20 cellular contexts compared by ENCODE assay signal in genomic region chr12:2411011-2411410, GRCh38.
DNase-seq lines count a peak whose midpoint lies in the region; ATAC-seq and TF ChIP-seq lines count a peak whose summit lies in the region.
"Had no signal": no experiment of that assay in that cellular context is flagged by ENCODE, and none has a peak within 500 bp of the region (broad histone marks: within the 10 kb centered on the region; RNA-seq: fewer than 3 reads in every experiment).

No MANE protein-coding gene starts in this region.

- WGBS in neuronal stem cell (ENCODE audit: extremely low coverage in 2 of 2, insufficient read length in 2 of 2, insufficient replicate concordance in 1 of 2), 2 donors, result no CpG with 5 or more reads among the region's 7 CpGs

- no peaks in the 10 kb centered on the region for H3K9me3 Mint-ChIP-seq in GM23338

- H3K79me2 ChIP-seq in GM23338 (replicated peaks; ENCODE audit: insufficient read depth), result no peaks in the 10 kb centered on the region

- H3K36me3 ChIP-seq in GM23338 (ENCODE audit: insufficient read depth) (no peaks in the 10 kb centered on the region), neuronal stem cell (replicated peaks in 1 of 2; ENCODE audit: control insufficient read depth in 2 of 2, insufficient read depth in 2 of 2, low read length in 2 of 2) (no peaks in the 10 kb centered on the region)

- no peaks in the 10 kb centered on the region for H3K36me3 Mint-ChIP-seq in GM23338 (ENCODE audit: low read depth)

- peaks cover 9% of the 10 kb centered on the region for H3K27me3 Mint-ChIP-seq in GM23338 (ENCODE audit: insufficient read depth, low read depth, poor library complexity)

- TF ChIP-seq CTCF in GM23338 (conservative IDR thresholded peaks at IDR 0.05; ENCODE audit: low read depth in 2 of 2), result no peak
- no peak for TF ChIP-seq CTCF in GM10266 (IDR thresholded peaks at IDR 0.05; ENCODE audit: control insufficient read depth, insufficient read depth, low read depth, missing control alignments)

- no peak overlapping the region for H3K9ac ChIP-seq in neuronal stem cell (ENCODE audit: low read depth, low read length, poor library complexity)

- no peak overlapping the region for H4K91ac ChIP-seq in neuronal stem cell (ENCODE audit: low read depth, low read length, poor library complexity)

- ATAC-seq in GM23338 (no peak), HG02884 (IDR thresholded peaks at IDR 0.05; ENCODE audit: unreplicated experiment) (no peak), HG03439 (IDR thresholded peaks at IDR 0.05; ENCODE audit: unreplicated experiment) (no peak)
- ATAC-seq: K562, PC-3 had no signal

- H3K27me3 ChIP-seq in GM23338 (ENCODE audit: insufficient read depth) (no peaks in the 10 kb centered on the region), neuronal stem cell (ENCODE audit: control insufficient read depth in 3 of 3, insufficient read depth in 3 of 3, low read depth in 1 of 3, low read length in 3 of 3) (peaks cover 0 to 9% (median 0%) of the 10 kb centered on the region in 3 experiments)

- H3K9me2 ChIP-seq in GM23338 (ENCODE audit: insufficient read depth), result no peaks in the 10 kb centered on the region

- no peak overlapping the region for H3K4me2 ChIP-seq in GM23338
- no peak overlapping the region for H3K4me2 ChIP-seq in neuronal stem cell (ENCODE audit: insufficient read depth, low read length, poor library complexity, severe bottlenecking)

- H3K4me3 ChIP-seq in GM23338, result no peak overlapping the region
- H3K4me3 ChIP-seq in neuronal stem cell (ENCODE audit: low read length in 2 of 2), result no peak overlapping the region
- H3K4me3 ChIP-seq: K562 had no signal

- H2BK5ac ChIP-seq in neuronal stem cell (ENCODE audit: low read length), result no peak overlapping the region

- H2BK15ac ChIP-seq in neuronal stem cell (ENCODE audit: low read length), result no peak overlapping the region

- H3K27ac ChIP-seq in GM23338 (ENCODE audit: low read depth), result no peak overlapping the region
- peak overlapping the region; percentile 57 for H3K27ac ChIP-seq in angular gyrus (ENCODE audit: low read depth, low read length)
- H3K27ac ChIP-seq in neuronal stem cell (replicated peaks; ENCODE audit: low read length), result no peak overlapping the region
- H3K27ac ChIP-seq in temporal lobe (ENCODE audit: low read depth, low read length), result peak overlapping the region; percentile 33

- H2AK5ac ChIP-seq in neuronal stem cell (ENCODE audit: low read depth, low read length), result peak overlapping the region; percentile 11

- no peak overlapping the region for H4K8ac ChIP-seq in neuronal stem cell (ENCODE audit: low read depth, low read length)

- H3K18ac ChIP-seq in neuronal stem cell (ENCODE audit: low read length), result peak overlapping the region; percentile 50

- H2BK120ac ChIP-seq in neuronal stem cell (ENCODE audit: low read depth, low read length), result no peak overlapping the region

- H3K23ac ChIP-seq in neuronal stem cell (ENCODE audit: low read depth, low read length, poor library complexity), result no peak overlapping the region

- no peaks in the 10 kb centered on the region for H3K79me1 ChIP-seq in neuronal stem cell (ENCODE audit: low read depth, low read length)

- peak overlapping the region; percentile 72 for H3K14ac ChIP-seq in neuronal stem cell (ENCODE audit: low read length)

- DNase-seq in GM23338 (ENCODE audit: low spot score), result no peak
- DNase-seq in neuronal stem cell (ENCODE audit: low spot score), result no peak
- DNase-seq in GM10266 (ENCODE audit: extremely low spot score), result no peak
- DNase-seq: Calu3; DMS79 treated with DMSO at 0.1 percent for 48 hours; GF-D8; Kasumi-1; NCI-H1092 treated with DMSO at 0.1 percent for 48 hours; NCI-H146; NCI-H1930; NCI-H446 treated with DMSO at 0.1 percent for 48 hours; NCI-H526; NK-92 treated with Interleukin-12 subunit alpha and Interleukin-12 subunit beta, amount 100 ng/mL, for 24 hours; PC-3; Right ventricle myocardium superior had no signal

- H4K20me1 ChIP-seq in GM23338 (replicated peaks; ENCODE audit: insufficient read depth), result no peaks in the 10 kb centered on the region

- no peak overlapping the region for H3K4ac ChIP-seq in neuronal stem cell (ENCODE audit: low read length)

- H3K9me3 ChIP-seq in neuronal stem cell (replicated peaks in 1 of 2; ENCODE audit: control insufficient read depth in 2 of 2, insufficient read depth in 1 of 2, low read depth in 1 of 2, low read length in 2 of 2), result no peaks in the 10 kb centered on the region

- H3F3A ChIP-seq in GM23338 (replicated peaks; ENCODE audit: low read depth), result no peaks in the 10 kb centered on the region

- no peak overlapping the region for H3K27ac Mint-ChIP-seq in GM23338

- peaks cover under 1% of the 10 kb centered on the region; the same call in 1 of the 2 replicates for H3K4me1 ChIP-seq in GM23338 (ENCODE audit: insufficient read depth)
- H3K4me1 ChIP-seq in neuronal stem cell (ENCODE audit: control insufficient read depth in 2 of 2, insufficient read depth in 1 of 2, low read depth in 1 of 2, low read length in 2 of 2), result peaks cover 0 to 10% of the 10 kb centered on the region in 2 donors

- peak overlapping the region; percentile 86; the same call in 1 of the 2 replicates for H2AFZ ChIP-seq in GM23338
- H2AFZ ChIP-seq in neuronal stem cell (ENCODE audit: low read length), result no peak overlapping the region

- no peak overlapping the region for H3K4me3 Mint-ChIP-seq in GM23338

- no peak overlapping the region for H2BK12ac ChIP-seq in neuronal stem cell (ENCODE audit: low read length)

- H3K4me1 Mint-ChIP-seq in GM23338, result peaks cover 30% of the 10 kb centered on the region

TF ChIP-seq in GM23338, 12 proteins besides CTCF, POLR2A, EP300 and RAD21 (continues in another document):
- TF ChIP-seq EZH2 (IDR thresholded peaks at IDR 0.05; ENCODE audit: low read depth, unreplicated experiment) (no peak), JUNB (IDR thresholded peaks at IDR 0.05; ENCODE audit: unreplicated experiment) (no peak), STAT1 (IDR thresholded peaks at IDR 0.05; ENCODE audit: unreplicated experiment) (no peak), REST (IDR thresholded peaks at IDR 0.05; ENCODE audit: unreplicated experiment) (no peak), ZNF114 (CRISPR knock-in tag; IDR thresholded peaks at IDR 0.05) (no peak), NANOG (IDR thresholded peaks at IDR 0.05; ENCODE audit: borderline replicate concordance) (no peak), ZNF331 (CRISPR knock-in tag; IDR thresholded peaks at IDR 0.05; ENCODE audit: low read depth) (no peak)

Comparison
In these comparisons a context has a peak if more than half of its experiments do, and no peak if none do; other contexts are left out.
1. H3K27ac ChIP-seq: peak in angular gyrus (single experiment) and temporal lobe (single experiment); none in GM23338 (single experiment) and neuronal stem cell (single experiment).